ENCODE assay signal across 9 cellular contexts in the genomic region with DNA sequence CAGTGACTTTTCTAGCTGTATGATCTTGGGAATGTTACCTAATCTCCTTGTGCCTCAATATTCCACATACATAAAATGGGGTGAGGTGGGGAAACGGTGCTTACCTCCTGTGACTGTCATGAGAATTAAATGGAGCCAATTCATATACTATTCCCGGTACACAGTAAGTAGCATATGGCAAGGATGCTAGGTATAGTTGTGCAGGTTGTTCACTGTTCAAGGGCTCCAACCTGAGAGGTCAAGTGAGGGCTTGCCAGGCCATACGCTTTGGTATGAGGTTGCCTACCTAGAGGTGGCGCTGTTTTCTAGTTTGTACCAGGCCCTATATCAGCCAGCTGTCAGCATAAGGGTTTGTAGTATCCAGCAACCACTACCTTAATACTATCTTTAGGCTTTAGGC. TPM values are rescaled to one million over a fixed set of nuclear protein-coding genes. Genes with fewer than 3 reads are reported as not detected.
A peak's percentile ranks its signal among the peaks of the same experiment; 100 is the strongest.
DNase-seq lines count a peak whose midpoint lies in the region; ATAC-seq and TF ChIP-seq lines count a peak whose summit lies in the region.
"Had no signal": no experiment of that assay in that cellular context is flagged by ENCODE, and none has a peak within 500 bp of the region (broad histone marks: within the 10 kb centered on the region; RNA-seq: fewer than 3 reads in every experiment).

No MANE protein-coding gene starts in this region.

- POLR2A ChIA-PET in activated CD4-positive, alpha-beta memory T cell treated with anti-CD3 and anti-CD28 coated beads, Interleukin-2, amount 10 ng/mL, durations not matched to agents 7 days and 5 days (lab: Charles Lee) = interaction anchor here (1.2 to 2.4 kb wide), 3 partner anchors 15 to 31 kb away, joined by 3 to 8 read pairs (median 5); no protein-coding TSS in a partner anchor
- POLR2A ChIA-PET in RWPE1 (lab: Yijun Ruan, JAX; ENCODE audit: low non-redundant PET) = no interaction called here

- no peaks in the 10 kb centered on the region for H3K79me2 ChIP-seq in DND-41 (ENCODE audit: insufficient read depth, low read length)
- no peaks in the 10 kb centered on the region for H3K79me2 ChIP-seq in mesendoderm (ENCODE audit: control insufficient read depth, insufficient read depth, low read length)

- no peak overlapping the region for H3K18ac ChIP-seq in mesendoderm (ENCODE audit: low read length)

- H3K79me1 ChIP-seq in mesendoderm (ENCODE audit: low read length) = no peaks in the 10 kb centered on the region

- H3K4ac ChIP-seq in mesendoderm (ENCODE audit: low read depth, low read length) = no peak overlapping the region

- H3K27ac Mint-ChIP-seq in activated CD4-positive, alpha-beta memory T cell treated with anti-CD3 and anti-CD28 coated beads, Interleukin-2, amount 10 ng/mL, durations not matched to agents 7 days and 5 days = no peak overlapping the region

- H3K4me1 Mint-ChIP-seq in activated CD4-positive, alpha-beta memory T cell treated with anti-CD3 and anti-CD28 coated beads, Interleukin-2, amount 10 ng/mL, durations not matched to agents 7 days and 5 days = peaks cover 64% of the 10 kb centered on the region

- no peaks in the 10 kb centered on the region for H3K9me3 Mint-ChIP-seq in activated CD4-positive, alpha-beta memory T cell treated with anti-CD3 and anti-CD28 coated beads, Interleukin-2, amount 10 ng/mL, durations not matched to agents 7 days and 5 days

- H3K4me3 Mint-ChIP-seq in activated CD4-positive, alpha-beta memory T cell treated with anti-CD3 and anti-CD28 coated beads, Interleukin-2, amount 10 ng/mL, durations not matched to agents 7 days and 5 days = no peak overlapping the region

- H3K4me3 ChIP-seq in DND-41 (ENCODE audit: low read depth in 1 of 2, low read length in 2 of 2) (no peak overlapping the region), mesendoderm (ENCODE audit: low read length) (no peak overlapping the region)

- ATAC-seq in DND-41 (ENCODE audit: insufficient read depth, low read depth) (no peak), HG03280 (IDR thresholded peaks at IDR 0.05; ENCODE audit: unreplicated experiment) (no peak)

- no peak for TF ChIP-seq EP300 in Ishikawa (IDR thresholded peaks at IDR 0.05; ENCODE audit: borderline replicate concordance)

- H2BK120ac ChIP-seq in mesendoderm (ENCODE audit: low read depth, low read length) = no peak overlapping the region

- no peak overlapping the region for H2BK5ac ChIP-seq in mesendoderm (ENCODE audit: low read length)

- no peak overlapping the region for H2BK15ac ChIP-seq in mesendoderm (replicated peaks; ENCODE audit: low read depth)

- H4K20me1 ChIP-seq in DND-41 (ENCODE audit: insufficient read depth, low read length) = no peaks in the 10 kb centered on the region

- TF ChIP-seq CTCF in DND-41 (IDR thresholded peaks at IDR 0.05; ENCODE audit: borderline replicate concordance, extremely low read depth, low read length, poor library complexity, severe bottlenecking) = peak; percentile 40
- TF ChIP-seq CTCF in RWPE1 (conservative IDR thresholded peaks at IDR 0.05; ENCODE audit: low read depth) = no peak

- H2AFZ ChIP-seq in DND-41 (ENCODE audit: low read depth, low read length) = no peak overlapping the region

- H2AK5ac ChIP-seq in mesendoderm (ENCODE audit: low read length) = no peak overlapping the region

- peaks cover 30% of the 10 kb centered on the region for H3K4me1 ChIP-seq in DND-41 (ENCODE audit: insufficient read depth, low read length)
- peaks cover 3% of the 10 kb centered on the region for H3K4me1 ChIP-seq in mesendoderm (ENCODE audit: control insufficient read depth, low read depth, low read length)

- H3K27me3 ChIP-seq in DND-41 (ENCODE audit: insufficient read depth, low read length, poor library complexity) = no peaks in the 10 kb centered on the region
- no peaks in the 10 kb centered on the region for H3K27me3 ChIP-seq in mesendoderm (ENCODE audit: insufficient read depth, low read length, poor library complexity)

- no peak overlapping the region for H4K5ac ChIP-seq in mesendoderm (ENCODE audit: low read length)

- H3K4me2 ChIP-seq in DND-41 (ENCODE audit: insufficient read depth, low read length) (no peak overlapping the region), mesendoderm (ENCODE audit: low read length) (no peak overlapping the region)

- no peaks in the 10 kb centered on the region for H3K9me3 ChIP-seq in DND-41 (ENCODE audit: insufficient read depth, low read length, severe bottlenecking)

- H3K27ac ChIP-seq in DND-41 (ENCODE audit: low read length) (no peak overlapping the region), mesendoderm (ENCODE audit: low read depth, low read length) (no peak overlapping the region), RWPE1 (no peak overlapping the region)

- H3K23ac ChIP-seq in mesendoderm (ENCODE audit: low read length) = no peak overlapping the region

- no peaks in the 10 kb centered on the region for H3K27me3 Mint-ChIP-seq in activated CD4-positive, alpha-beta memory T cell treated with anti-CD3 and anti-CD28 coated beads, Interleukin-2, amount 10 ng/mL, durations not matched to agents 7 days and 5 days

- H3K56ac ChIP-seq in mesendoderm (ENCODE audit: low read length) = no peak overlapping the region

- H3K36me3 ChIP-seq in DND-41 (ENCODE audit: insufficient read depth, low read length) = no peaks in the 10 kb centered on the region
- no peaks in the 10 kb centered on the region for H3K36me3 ChIP-seq in mesendoderm (ENCODE audit: control insufficient read depth, insufficient read depth, low read length)

- WGBS in mesendoderm (ENCODE audit: extremely low coverage, insufficient coverage, low lambda C conversion rate) = no CpG with 5 or more reads among the region's 4 CpGs

- H3K9ac ChIP-seq in DND-41 (ENCODE audit: low read depth, low read length) (no peak overlapping the region), mesendoderm (ENCODE audit: low read length) (no peak overlapping the region)

- DNase-seq in DND-41 = no peak
- DNase-seq in activated CD4-positive, alpha-beta memory T cell treated with anti-CD3 and anti-CD28 coated beads, Interleukin-2, amount 10 ng/mL, durations not matched to agents 7 days and 5 days = peak; percentile 65
- DNase-seq in mesendoderm = peak; percentile 80
- no peak for DNase-seq in NCI-H2227 (lab: John Stamatoyannopoulos, UW; ENCODE audit: unreplicated experiment)
- DNase-seq in NCI-H1417 (lab: John Stamatoyannopoulos, UW) = no peak
- no peak for DNase-seq in RWPE1 (ENCODE audit: low spot score)

- no peak overlapping the region for H4K8ac ChIP-seq in mesendoderm (ENCODE audit: low read depth, low read length)

- CTCF ChIA-PET in activated CD4-positive, alpha-beta memory T cell treated with anti-CD3 and anti-CD28 coated beads, Interleukin-2, amount 10 ng/mL, durations not matched to agents 7 days and 5 days (lab: Charles Lee) = interaction anchor here (0.7 to 5.8 kb wide), 18 partner anchors 10 to 223 kb away, joined by 3 to 30 read pairs (median 3); no protein-coding TSS in a partner anchor
- CTCF ChIA-PET in RWPE1 (lab: Yijun Ruan, JAX) = no interaction called here

- TF ChIP-seq RAD21 in Ishikawa (IDR thresholded peaks at IDR 0.05; ENCODE audit: low read depth) = peak; percentile 66

- H3K36me3 Mint-ChIP-seq in activated CD4-positive, alpha-beta memory T cell treated with anti-CD3 and anti-CD28 coated beads, Interleukin-2, amount 10 ng/mL, durations not matched to agents 7 days and 5 days (ENCODE audit: low read depth) = peaks cover 13% of the 10 kb centered on the region

TF ChIP-seq in Ishikawa, 13 proteins besides CTCF, POLR2A, EP300 and RAD21:
- TF ChIP-seq TAF1 (IDR thresholded peaks at IDR 0.05; ENCODE audit: low read depth) (no peak), NFIC (IDR thresholded peaks at IDR 0.05) (no peak), TEAD4 (IDR thresholded peaks at IDR 0.05) (no peak), CREB1 (IDR thresholded peaks at IDR 0.05; ENCODE audit: low read depth) (no peak)
- TF ChIP-seq, protein P1, sequence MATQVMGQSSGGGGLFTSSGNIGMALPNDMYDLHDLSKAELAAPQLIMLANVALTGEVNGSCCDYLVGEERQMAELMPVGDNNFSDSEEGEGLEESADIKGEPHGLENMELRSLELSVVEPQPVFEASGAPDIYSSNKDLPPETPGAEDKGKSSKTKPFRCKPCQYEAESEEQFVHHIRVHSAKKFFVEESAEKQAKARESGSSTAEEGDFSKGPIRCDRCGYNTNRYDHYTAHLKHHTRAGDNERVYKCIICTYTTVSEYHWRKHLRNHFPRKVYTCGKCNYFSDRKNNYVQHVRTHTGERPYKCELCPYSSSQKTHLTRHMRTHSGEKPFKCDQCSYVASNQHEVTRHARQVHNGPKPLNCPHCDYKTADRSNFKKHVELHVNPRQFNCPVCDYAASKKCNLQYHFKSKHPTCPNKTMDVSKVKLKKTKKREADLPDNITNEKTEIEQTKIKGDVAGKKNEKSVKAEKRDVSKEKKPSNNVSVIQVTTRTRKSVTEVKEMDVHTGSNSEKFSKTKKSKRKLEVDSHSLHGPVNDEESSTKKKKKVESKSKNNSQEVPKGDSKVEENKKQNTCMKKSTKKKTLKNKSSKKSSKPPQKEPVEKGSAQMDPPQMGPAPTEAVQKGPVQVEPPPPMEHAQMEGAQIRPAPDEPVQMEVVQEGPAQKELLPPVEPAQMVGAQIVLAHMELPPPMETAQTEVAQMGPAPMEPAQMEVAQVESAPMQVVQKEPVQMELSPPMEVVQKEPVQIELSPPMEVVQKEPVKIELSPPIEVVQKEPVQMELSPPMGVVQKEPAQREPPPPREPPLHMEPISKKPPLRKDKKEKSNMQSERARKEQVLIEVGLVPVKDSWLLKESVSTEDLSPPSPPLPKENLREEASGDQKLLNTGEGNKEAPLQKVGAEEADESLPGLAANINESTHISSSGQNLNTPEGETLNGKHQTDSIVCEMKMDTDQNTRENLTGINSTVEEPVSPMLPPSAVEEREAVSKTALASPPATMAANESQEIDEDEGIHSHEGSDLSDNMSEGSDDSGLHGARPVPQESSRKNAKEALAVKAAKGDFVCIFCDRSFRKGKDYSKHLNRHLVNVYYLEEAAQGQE (IDR thresholded peaks at IDR 0.05; ENCODE audit: low read depth) = no peak

RNA-seq across cellular contexts. Expression of a gene that starts 3.6 kb away (rescaled TPM):
- total RNA-seq in activated CD4-positive, alpha-beta memory T cell treated with anti-CD3 and anti-CD28 coated beads, Interleukin-2, amount 10 ng/mL, durations not matched to agents 7 days and 5 days = 10 to 100 TPM; 63.0 to 66.1 TPM
- not detected for polyA plus RNA-seq in mesendoderm (2013, experiment 1 of 2)
- polyA plus RNA-seq in mesendoderm (2013, experiment 2 of 2) = not detected
- polyA plus RNA-seq: neural cell had no signal

RNA-seq across cellular contexts. Expression of a gene that starts 59.8 kb away (rescaled TPM):
- 1 to 10 TPM; 1.3 to 3.0 TPM for total RNA-seq in activated CD4-positive, alpha-beta memory T cell treated with anti-CD3 and anti-CD28 coated beads, Interleukin-2, amount 10 ng/mL, durations not matched to agents 7 days and 5 days
- polyA plus RNA-seq in mesendoderm (2013, experiment 1 of 2) = 3.3 TPM
- polyA plus RNA-seq in mesendoderm (2013, experiment 2 of 2) = 3.2 TPM
- polyA plus RNA-seq: neural cell had no signal

Comparison
In these comparisons a context has a peak if more than half of its experiments do, and no peak if none do; other contexts are left out.
1. DNase-seq: peak in activated CD4-positive, alpha-beta memory T cell treated with anti-CD3 and anti-CD28 coated beads, Interleukin-2, amount 10 ng/mL, durations not matched to agents 7 days and 5 days (single experiment) and mesendoderm (single experiment); none in DND-41 (single experiment), NCI-H2227 (single experiment), NCI-H1417 (0 of 3) and RWPE1 (single experiment).